ENCODE assay signal across 8 cellular contexts in genomic region chr5:18281947-18282557, GRCh38.
DNase-seq lines count a peak whose midpoint lies in the region; ATAC-seq, FAIRE-seq and TF ChIP-seq lines count a peak whose summit lies in the region.

No MANE protein-coding gene starts in this region.

- H2AFZ ChIP-seq in HepG2 (ENCODE audit: low read length) = no peak overlapping the region

- H3K4me3 ChIP-seq in HepG2 (replicated peaks in 1 of 3; ENCODE audit: insufficient read depth in 1 of 3, low read depth in 2 of 3, low read length in 3 of 3) = no peak overlapping the region
- H3K4me3 ChIP-seq in CD8-positive, alpha-beta memory T cell (ENCODE audit: low read length) = no peak overlapping the region

- BruUV-seq in HepG2 (replicated peaks; lab: Mats Ljungman, UMichigan) = no TSS peak

- no peak for FAIRE-seq in HepG2 (lab: Jason Lieb, UNC)
- FAIRE-seq in GM19239 (lab: Jason Lieb, UNC) = no peak

- no peaks in the 10 kb centered on the region for H3K36me3 ChIP-seq in HepG2 (replicated peaks in 1 of 2; ENCODE audit: control insufficient read depth in 1 of 2, insufficient read depth in 2 of 2, low read length in 2 of 2)
- H3K36me3 ChIP-seq in CD8-positive, alpha-beta memory T cell (ENCODE audit: insufficient read depth, low read length) = no peaks in the 10 kb centered on the region

- TF ChIP-seq RAD21 in HepG2 (CRISPR knock-in tag; IDR thresholded peaks at IDR 0.05) = no peak

- CTCF ChIA-PET in HepG2 (lab: Yijun Ruan, JAX; ENCODE audit: low intra/inter-chr PET ratio, low total read pairs) = interaction anchor here (1.6 kb wide), 1 partner anchor 1066 kb away, joined by 7 read pairs; no protein-coding TSS in a partner anchor
- CTCF ChIA-PET in CD8-positive, alpha-beta memory T cell (lab: Charles Lee) = no interaction called here

- no peaks in the 10 kb centered on the region for H3K79me2 ChIP-seq in HepG2 (ENCODE audit: insufficient read depth, low read length)

- DNase-seq in NCI-H2107 (lab: John Stamatoyannopoulos, UW) (peak; percentile 8), amniotic epithelial cell (ENCODE audit: low read depth) (peak; percentile 69), HepG2 (ENCODE audit: low spot score) (peak; percentile 17), GM19239 (ENCODE audit: insufficient read length, low spot score) (no peak), UCSD-AML1 (lab: John Stamatoyannopoulos, UW; ENCODE audit: unreplicated experiment) (no peak)
- DNase-seq in CD8-positive, alpha-beta memory T cell = no peak

- TF ChIP-seq POLR2A in HepG2 (IDR thresholded peaks at IDR 0.05; ENCODE audit: insufficient read depth in 1 of 2, low read depth in 2 of 2, low read length in 2 of 2) = no peak

- intact Hi-C loops in HepG2 (cut with micrococcal nuclease; ENCODE audit: unreplicated experiment) = no loop called here

- ATAC-seq in HepG2 (peak; percentile 58; the same call in 2 of the 3 replicates), HG03439 (IDR thresholded peaks at IDR 0.05; ENCODE audit: unreplicated experiment) (no peak)

- no peak overlapping the region for H3K4me2 ChIP-seq in HepG2 (ENCODE audit: low read depth, low read length)

- no peaks in the 10 kb centered on the region for H3K4me1 Mint-ChIP-seq in CD8-positive, alpha-beta memory T cell

- no peaks in the 10 kb centered on the region for H3K36me3 Mint-ChIP-seq in CD8-positive, alpha-beta memory T cell

- H3K9ac ChIP-seq in HepG2 (ENCODE audit: insufficient read depth, low read depth, low read length) = no peak overlapping the region

- in situ Hi-C loops in HepG2 (cut with HindIII; ENCODE audit: extremely low pct_ligation_motif_present, low pct_unique_long_range_greater_than_20kb) = no loop called here

- 3% methylated on average over 3 of the region's 3 CpGs for WGBS in HepG2 (ENCODE audit: low lambda C conversion rate)

- POLR2A ChIA-PET in HepG2 (lab: Yijun Ruan, JAX) = no interaction called here
- POLR2A ChIA-PET in CD8-positive, alpha-beta memory T cell (lab: Charles Lee) = no interaction called here

- H3K27me3 Mint-ChIP-seq in CD8-positive, alpha-beta memory T cell = peaks cover 0 to 2% of the 10 kb centered on the region in 2 donors

- peak; percentile 33 for TF ChIP-seq CTCF in GM12873 (IDR thresholded peaks at IDR 0.05; ENCODE audit: insufficient read depth, low read depth, low read length, missing control alignments)
- peak; percentile 34; the same call in 1 of the 2 replicates for TF ChIP-seq CTCF in HepG2 (CRISPR knock-in tag; IDR thresholded peaks at IDR 0.05)

- H3K4me1 ChIP-seq in HepG2 (ENCODE audit: insufficient read depth, low read length) = no peaks in the 10 kb centered on the region
- H3K4me1 ChIP-seq in CD8-positive, alpha-beta memory T cell (ENCODE audit: insufficient read depth, low read length) = no peaks in the 10 kb centered on the region

- H3K9me3 ChIP-seq in HepG2 (ENCODE audit: low read length) = no peaks in the 10 kb centered on the region
- no peaks in the 10 kb centered on the region for H3K9me3 ChIP-seq in CD8-positive, alpha-beta memory T cell (ENCODE audit: low read length)

- H3K9me3 Mint-ChIP-seq in CD8-positive, alpha-beta memory T cell = peaks cover 3 to 16% (median 10%) of the 10 kb centered on the region in 5 donors

- H4K20me1 ChIP-seq in HepG2 (ENCODE audit: insufficient read depth, low read length) = no peaks in the 10 kb centered on the region

- no peak for TF ChIP-seq EP300 in HepG2 (IDR thresholded peaks at IDR 0.05; ENCODE audit: low read depth in 2 of 2, low read length in 2 of 2)
- no peak for TF ChIP-seq EP300 in HepG2 (CRISPR knock-in tag; IDR thresholded peaks at IDR 0.05; ENCODE audit: borderline replicate concordance)

- no peak overlapping the region for H3K27ac ChIP-seq in HepG2 (ENCODE audit: extremely low read length, insufficient read depth, low read length)
- H3K27ac ChIP-seq in CD8-positive, alpha-beta memory T cell (ENCODE audit: low read depth, low read length) = no peak overlapping the region

- H3K27me3 ChIP-seq in HepG2 (ENCODE audit: control insufficient read depth in 1 of 2, insufficient read depth in 2 of 2, low read length in 2 of 2) = no peaks in the 10 kb centered on the region
- H3K27me3 ChIP-seq in CD8-positive, alpha-beta memory T cell (ENCODE audit: insufficient read depth, low read length, poor library complexity, severe bottlenecking) = no peaks in the 10 kb centered on the region

- H3K27ac Mint-ChIP-seq in CD8-positive, alpha-beta memory T cell = no peak overlapping the region

- no peak overlapping the region for H3K4me3 Mint-ChIP-seq in CD8-positive, alpha-beta memory T cell

TF ChIP-seq in HepG2, 621 proteins besides CTCF, POLR2A, EP300 and RAD21:
- no peak for TF ChIP-seq ISL2 (CRISPR knock-in tag; IDR thresholded peaks at IDR 0.05)
- TF ChIP-seq STAG1 (CRISPR knock-in tag; IDR thresholded peaks at IDR 0.05) = peak; percentile 36; the same call in 1 of the 2 replicates

Comparison
In these comparisons a context has a peak if more than half of its experiments do, and no peak if none do; other contexts are left out.
1. DNase-seq: peak in NCI-H2107 (single experiment), amniotic epithelial cell (single experiment) and HepG2 (single experiment); none in CD8-positive, alpha-beta memory T cell (0 of 5), GM19239 (single experiment) and UCSD-AML1 (single experiment).